ENCODE assay signal across 1 cellular context in the genomic region with DNA sequence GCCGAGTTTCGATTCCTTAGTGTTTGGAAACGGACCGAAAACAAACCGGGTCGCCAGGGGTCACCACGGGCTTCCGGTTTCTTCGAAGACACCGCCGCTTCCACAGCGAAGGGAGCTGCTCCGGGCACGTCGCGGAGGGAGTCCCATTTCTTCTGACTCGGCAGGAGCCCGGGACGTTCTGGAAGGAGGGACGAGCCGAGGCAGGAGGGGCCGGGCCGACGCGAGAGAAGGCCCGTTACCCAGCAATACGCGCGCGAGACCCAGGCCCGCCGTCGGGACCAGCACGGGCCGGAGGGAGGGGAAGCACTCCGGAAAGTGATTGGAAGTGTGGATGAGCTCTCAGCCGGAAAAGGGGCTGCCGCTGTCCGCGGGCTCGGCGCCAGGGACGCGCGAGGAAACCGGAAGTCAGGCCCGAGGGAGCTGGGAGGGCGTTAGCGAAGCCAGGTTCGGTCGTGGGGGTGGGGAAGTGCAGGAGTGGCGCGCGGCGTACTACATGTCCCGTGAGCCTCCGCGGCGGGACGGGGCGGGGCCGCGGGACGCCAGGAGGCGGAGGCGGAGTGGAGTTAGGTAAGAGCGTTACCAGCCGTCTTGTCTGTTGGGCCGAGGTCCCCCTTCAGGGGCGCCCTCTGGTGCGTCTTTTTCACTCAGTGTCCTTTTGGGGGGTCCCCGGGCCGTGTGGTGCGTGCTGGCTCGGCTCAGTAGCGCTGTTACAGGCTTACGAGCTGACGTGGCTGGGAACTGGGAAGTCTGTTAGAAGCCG.
TF ChIP-seq lines count a peak whose summit lies in the region.

Gene AZI2 (minus strand): TSS at position 188 of the 760 bp plus-strand sequence. CDS start 8,207 bp downstream, outside the sequence.
A gene with protein sequence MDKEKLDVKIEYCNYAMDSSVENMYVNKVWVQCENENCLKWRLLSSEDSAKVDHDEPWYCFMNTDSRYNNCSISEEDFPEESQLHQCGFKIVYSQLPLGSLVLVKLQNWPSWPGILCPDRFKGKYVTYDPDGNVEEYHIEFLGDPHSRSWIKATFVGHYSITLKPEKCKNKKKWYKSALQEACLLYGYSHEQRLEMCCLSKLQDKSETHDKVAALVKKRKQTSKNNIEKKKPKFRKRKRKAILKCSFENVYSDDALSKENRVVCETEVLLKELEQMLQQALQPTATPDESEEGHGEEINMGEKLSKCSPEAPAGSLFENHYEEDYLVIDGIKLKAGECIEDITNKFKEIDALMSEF (plus strand): TSS at position 85 of the 760 bp plus-strand sequence. CDS start 64,348 bp downstream, outside the sequence.

TF ChIP-seq in H1, 55 proteins besides CTCF, POLR2A, EP300 and RAD21:
- no peak for TF ChIP-seq CTBP2 (IDR thresholded peaks at IDR 0.05; ENCODE audit: borderline replicate concordance, insufficient read depth, insufficient read length, low read length)
- TF ChIP-seq POU5F1 (IDR thresholded peaks at IDR 0.05; ENCODE audit: low read depth, low read length) = no peak
- no peak for TF ChIP-seq CHD1 (IDR thresholded peaks at IDR 0.05; ENCODE audit: low read depth, low read length)
- no peak for TF ChIP-seq TEAD4 (IDR thresholded peaks at IDR 0.05; ENCODE audit: low read depth, low read length)
- TF ChIP-seq HDAC2 (IDR thresholded peaks at IDR 0.05; ENCODE audit: borderline replicate concordance in 1 of 2, low read depth in 2 of 2, low read length in 2 of 2) = peak; percentile 9 to 77; a peak in 2 of 4 replicates
- no peak for TF ChIP-seq RXRA (IDR thresholded peaks at IDR 0.05; ENCODE audit: insufficient read depth, low read depth, low read length)
- TF ChIP-seq E2F6 (IDR thresholded peaks at IDR 0.05) = peak; percentile 58
- no peak for TF ChIP-seq TCF12 (IDR thresholded peaks at IDR 0.05; ENCODE audit: low read depth, low read length)
- TF ChIP-seq BACH1 (IDR thresholded peaks at IDR 0.05; ENCODE audit: low read length) = peak; percentile 80
- peak in 1 of 2 experiments; percentile 25; a peak in 2 of 4 replicates for TF ChIP-seq SIN3A (conservative IDR thresholded peaks at IDR 0.05 in 1 of 2, IDR thresholded peaks at IDR 0.05 in 1 of 2; ENCODE audit: low read depth in 1 of 2, low read length in 2 of 2)
- no peak for TF ChIP-seq ZNF274 (IDR thresholded peaks at IDR 0.05; ENCODE audit: borderline replicate concordance, extremely low read depth, low read length)
- TF ChIP-seq RBBP5 (IDR thresholded peaks at IDR 0.05; ENCODE audit: borderline replicate concordance, low read depth, low read length) = peak; percentile 96
- peak; percentile 83 for TF ChIP-seq TAF7 (optimal IDR thresholded peaks at IDR 0.05; ENCODE audit: borderline replicate concordance, low read depth, low read length)
- no peak for TF ChIP-seq SRF (IDR thresholded peaks at IDR 0.05; ENCODE audit: low read depth, low read length)
- TF ChIP-seq NANOG (IDR thresholded peaks at IDR 0.05; ENCODE audit: insufficient read depth, low read depth, low read length, poor library complexity, severe bottlenecking) = no peak
- no peak for TF ChIP-seq EZH2 (IDR thresholded peaks at IDR 0.05; ENCODE audit: low read depth, low read length, severe bottlenecking)
- peak; percentile 99 for TF ChIP-seq ASH2L (IDR thresholded peaks at IDR 0.05; ENCODE audit: low read length)
- TF ChIP-seq KDM4A (IDR thresholded peaks at IDR 0.05; ENCODE audit: low read depth, low read length, severe bottlenecking) = peak; percentile 77
- TF ChIP-seq TAF1 (IDR thresholded peaks at IDR 0.05; ENCODE audit: low read depth, low read length) = peak; percentile 78
- peak; percentile 9 for TF ChIP-seq SAP30 (IDR thresholded peaks at IDR 0.05; ENCODE audit: insufficient read depth, insufficient replicate concordance, low read length)
- TF ChIP-seq EGR1 (IDR thresholded peaks at IDR 0.05; ENCODE audit: borderline replicate concordance, low read depth, low read length) = peak; percentile 43; the same call in 1 of the 2 replicates
- TF ChIP-seq FOSL1 (IDR thresholded peaks at IDR 0.05; ENCODE audit: insufficient read depth, low read depth, low read length) = no peak
- peak; percentile 71 for TF ChIP-seq POLR2AphosphoS5 (IDR thresholded peaks at IDR 0.05; ENCODE audit: low read depth, low read length)
- TF ChIP-seq, protein P1, sequence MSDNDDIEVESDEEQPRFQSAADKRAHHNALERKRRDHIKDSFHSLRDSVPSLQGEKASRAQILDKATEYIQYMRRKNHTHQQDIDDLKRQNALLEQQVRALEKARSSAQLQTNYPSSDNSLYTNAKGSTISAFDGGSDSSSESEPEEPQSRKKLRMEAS (IDR thresholded peaks at IDR 0.05) = peak; percentile 31; the same call in 1 of the 2 replicates
- TF ChIP-seq KDM1A (IDR thresholded peaks at IDR 0.05; ENCODE audit: borderline replicate concordance, low read length) = no peak
- 0 out of 2 replicates have a peak, but pooled peaks have one; percentile 42 for TF ChIP-seq SP1 (IDR thresholded peaks at IDR 0.05; ENCODE audit: low read depth, low read length)
- TF ChIP-seq JUN (IDR thresholded peaks at IDR 0.05; ENCODE audit: low read depth, low read length) = no peak
- TF ChIP-seq RFX5 (IDR thresholded peaks at IDR 0.05; ENCODE audit: borderline replicate concordance, low read depth, low read length) = no peak
- TF ChIP-seq, protein P2, sequence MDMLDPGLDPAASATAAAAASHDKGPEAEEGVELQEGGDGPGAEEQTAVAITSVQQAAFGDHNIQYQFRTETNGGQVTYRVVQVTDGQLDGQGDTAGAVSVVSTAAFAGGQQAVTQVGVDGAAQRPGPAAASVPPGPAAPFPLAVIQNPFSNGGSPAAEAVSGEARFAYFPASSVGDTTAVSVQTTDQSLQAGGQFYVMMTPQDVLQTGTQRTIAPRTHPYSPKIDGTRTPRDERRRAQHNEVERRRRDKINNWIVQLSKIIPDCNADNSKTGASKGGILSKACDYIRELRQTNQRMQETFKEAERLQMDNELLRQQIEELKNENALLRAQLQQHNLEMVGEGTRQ (IDR thresholded peaks at IDR 0.05; ENCODE audit: low read length) = no peak
- TF ChIP-seq CBX5 (IDR thresholded peaks at IDR 0.05; ENCODE audit: low read depth, low read length) = no peak
- no peak for TF ChIP-seq SP2 (IDR thresholded peaks at IDR 0.05; ENCODE audit: low read length)
- TF ChIP-seq SIRT6 (IDR thresholded peaks at IDR 0.05; ENCODE audit: low read length) = no peak
- TF ChIP-seq SIX5 (IDR thresholded peaks at IDR 0.05; ENCODE audit: low read depth, low read length) = peak; percentile 38
- TF ChIP-seq CHD2 (IDR thresholded peaks at IDR 0.05; ENCODE audit: low read length) = peak; percentile 77
- TF ChIP-seq PHF8 (conservative IDR thresholded peaks at IDR 0.05; ENCODE audit: low read depth, low read length) = peak; percentile 66
- peak; percentile 21; the same call in 1 of the 2 replicates for TF ChIP-seq CREB1 (IDR thresholded peaks at IDR 0.05)
- TF ChIP-seq MAFK (IDR thresholded peaks at IDR 0.05; ENCODE audit: low read depth, low read length) = no peak
